In the genomic region with DNA sequence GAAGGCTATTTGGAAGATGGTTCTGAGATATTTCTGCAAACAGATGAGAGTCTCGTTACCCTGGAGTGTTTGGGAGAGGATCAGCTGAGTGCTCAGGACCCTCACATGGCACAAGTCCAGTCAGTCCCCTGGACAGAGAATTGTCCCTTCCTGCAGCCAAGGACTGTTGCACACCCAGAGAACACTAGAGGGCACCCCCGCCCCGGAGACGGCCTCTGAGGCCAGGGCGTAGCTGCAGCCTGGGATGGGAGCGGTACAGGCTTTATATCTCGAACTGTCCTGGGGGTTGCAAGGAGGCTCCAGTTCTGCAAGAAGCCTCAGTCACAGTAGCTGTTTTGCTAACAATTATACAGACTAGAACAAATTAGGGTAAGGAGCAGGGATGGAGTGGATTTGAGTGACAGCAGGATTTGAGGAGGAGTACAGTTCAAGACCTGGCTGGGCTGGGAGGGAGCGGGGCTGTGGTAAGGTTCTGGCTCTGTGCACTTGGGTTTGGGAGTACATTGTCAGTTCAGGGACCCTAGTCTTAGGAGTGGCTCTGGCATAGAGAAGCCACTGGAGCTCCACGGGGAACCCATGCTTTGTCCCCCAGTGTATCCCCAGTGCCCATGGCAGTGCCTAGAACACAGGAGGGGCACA, we compare ENCODE assay signal across 1 cellular context.
TF ChIP-seq lines count a peak whose summit lies in the region.

No MANE protein-coding gene starts in this region.

TF ChIP-seq in GM23338, 12 proteins besides CTCF, POLR2A, EP300 and RAD21:
- TF ChIP-seq, protein P1, sequence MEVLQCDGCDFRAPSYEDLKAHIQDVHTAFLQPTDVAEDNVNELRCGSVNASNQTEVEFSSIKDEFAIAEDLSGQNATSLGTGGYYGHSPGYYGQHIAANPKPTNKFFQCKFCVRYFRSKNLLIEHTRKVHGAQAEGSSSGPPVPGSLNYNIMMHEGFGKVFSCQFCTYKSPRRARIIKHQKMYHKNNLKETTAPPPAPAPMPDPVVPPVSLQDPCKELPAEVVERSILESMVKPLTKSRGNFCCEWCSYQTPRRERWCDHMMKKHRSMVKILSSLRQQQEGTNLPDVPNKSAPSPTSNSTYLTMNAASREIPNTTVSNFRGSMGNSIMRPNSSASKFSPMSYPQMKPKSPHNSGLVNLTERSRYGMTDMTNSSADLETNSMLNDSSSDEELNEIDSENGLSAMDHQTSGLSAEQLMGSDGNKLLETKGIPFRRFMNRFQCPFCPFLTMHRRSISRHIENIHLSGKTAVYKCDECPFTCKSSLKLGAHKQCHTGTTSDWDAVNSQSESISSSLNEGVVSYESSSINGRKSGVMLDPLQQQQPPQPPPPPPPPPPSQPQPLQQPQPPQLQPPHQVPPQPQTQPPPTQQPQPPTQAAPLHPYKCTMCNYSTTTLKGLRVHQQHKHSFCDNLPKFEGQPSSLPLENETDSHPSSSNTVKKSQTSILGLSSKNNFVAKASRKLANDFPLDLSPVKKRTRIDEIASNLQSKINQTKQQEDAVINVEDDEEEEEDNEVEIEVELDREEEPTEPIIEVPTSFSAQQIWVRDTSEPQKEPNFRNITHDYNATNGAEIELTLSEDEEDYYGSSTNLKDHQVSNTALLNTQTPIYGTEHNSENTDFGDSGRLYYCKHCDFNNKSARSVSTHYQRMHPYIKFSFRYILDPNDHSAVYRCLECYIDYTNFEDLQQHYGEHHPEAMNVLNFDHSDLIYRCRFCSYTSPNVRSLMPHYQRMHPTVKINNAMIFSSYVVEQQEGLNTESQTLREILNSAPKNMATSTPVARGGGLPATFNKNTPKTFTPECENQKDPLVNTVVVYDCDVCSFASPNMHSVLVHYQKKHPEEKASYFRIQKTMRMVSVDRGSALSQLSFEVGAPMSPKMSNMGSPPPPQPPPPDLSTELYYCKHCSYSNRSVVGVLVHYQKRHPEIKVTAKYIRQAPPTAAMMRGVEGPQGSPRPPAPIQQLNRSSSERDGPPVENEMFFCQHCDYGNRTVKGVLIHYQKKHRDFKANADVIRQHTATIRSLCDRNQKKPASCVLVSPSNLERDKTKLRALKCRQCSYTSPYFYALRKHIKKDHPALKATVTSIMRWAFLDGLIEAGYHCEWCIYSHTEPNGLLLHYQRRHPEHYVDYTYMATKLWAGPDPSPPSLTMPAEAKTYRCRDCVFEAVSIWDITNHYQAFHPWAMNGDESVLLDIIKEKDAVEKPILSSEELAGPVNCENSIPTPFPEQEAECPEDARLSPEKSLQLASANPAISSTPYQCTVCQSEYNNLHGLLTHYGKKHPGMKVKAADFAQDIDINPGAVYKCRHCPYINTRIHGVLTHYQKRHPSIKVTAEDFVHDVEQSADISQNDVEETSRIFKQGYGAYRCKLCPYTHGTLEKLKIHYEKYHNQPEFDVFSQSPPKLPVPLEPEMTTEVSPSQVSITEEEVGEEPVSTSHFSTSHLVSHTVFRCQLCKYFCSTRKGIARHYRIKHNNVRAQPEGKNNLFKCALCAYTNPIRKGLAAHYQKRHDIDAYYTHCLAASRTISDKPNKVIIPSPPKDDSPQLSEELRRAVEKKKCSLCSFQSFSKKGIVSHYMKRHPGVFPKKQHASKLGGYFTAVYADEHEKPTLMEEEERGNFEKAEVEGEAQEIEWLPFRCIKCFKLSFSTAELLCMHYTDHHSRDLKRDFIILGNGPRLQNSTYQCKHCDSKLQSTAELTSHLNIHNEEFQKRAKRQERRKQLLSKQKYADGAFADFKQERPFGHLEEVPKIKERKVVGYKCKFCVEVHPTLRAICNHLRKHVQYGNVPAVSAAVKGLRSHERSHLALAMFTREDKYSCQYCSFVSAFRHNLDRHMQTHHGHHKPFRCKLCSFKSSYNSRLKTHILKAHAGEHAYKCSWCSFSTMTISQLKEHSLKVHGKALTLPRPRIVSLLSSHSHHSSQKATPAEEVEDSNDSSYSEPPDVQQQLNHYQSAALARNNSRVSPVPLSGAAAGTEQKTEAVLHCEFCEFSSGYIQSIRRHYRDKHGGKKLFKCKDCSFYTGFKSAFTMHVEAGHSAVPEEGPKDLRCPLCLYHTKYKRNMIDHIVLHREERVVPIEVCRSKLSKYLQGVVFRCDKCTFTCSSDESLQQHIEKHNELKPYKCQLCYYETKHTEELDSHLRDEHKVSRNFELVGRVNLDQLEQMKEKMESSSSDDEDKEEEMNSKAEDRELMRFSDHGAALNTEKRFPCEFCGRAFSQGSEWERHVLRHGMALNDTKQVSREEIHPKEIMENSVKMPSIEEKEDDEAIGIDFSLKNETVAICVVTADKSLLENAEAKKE (CRISPR knock-in tag; IDR thresholded peaks at IDR 0.05): no peak
- TF ChIP-seq, protein P2, sequence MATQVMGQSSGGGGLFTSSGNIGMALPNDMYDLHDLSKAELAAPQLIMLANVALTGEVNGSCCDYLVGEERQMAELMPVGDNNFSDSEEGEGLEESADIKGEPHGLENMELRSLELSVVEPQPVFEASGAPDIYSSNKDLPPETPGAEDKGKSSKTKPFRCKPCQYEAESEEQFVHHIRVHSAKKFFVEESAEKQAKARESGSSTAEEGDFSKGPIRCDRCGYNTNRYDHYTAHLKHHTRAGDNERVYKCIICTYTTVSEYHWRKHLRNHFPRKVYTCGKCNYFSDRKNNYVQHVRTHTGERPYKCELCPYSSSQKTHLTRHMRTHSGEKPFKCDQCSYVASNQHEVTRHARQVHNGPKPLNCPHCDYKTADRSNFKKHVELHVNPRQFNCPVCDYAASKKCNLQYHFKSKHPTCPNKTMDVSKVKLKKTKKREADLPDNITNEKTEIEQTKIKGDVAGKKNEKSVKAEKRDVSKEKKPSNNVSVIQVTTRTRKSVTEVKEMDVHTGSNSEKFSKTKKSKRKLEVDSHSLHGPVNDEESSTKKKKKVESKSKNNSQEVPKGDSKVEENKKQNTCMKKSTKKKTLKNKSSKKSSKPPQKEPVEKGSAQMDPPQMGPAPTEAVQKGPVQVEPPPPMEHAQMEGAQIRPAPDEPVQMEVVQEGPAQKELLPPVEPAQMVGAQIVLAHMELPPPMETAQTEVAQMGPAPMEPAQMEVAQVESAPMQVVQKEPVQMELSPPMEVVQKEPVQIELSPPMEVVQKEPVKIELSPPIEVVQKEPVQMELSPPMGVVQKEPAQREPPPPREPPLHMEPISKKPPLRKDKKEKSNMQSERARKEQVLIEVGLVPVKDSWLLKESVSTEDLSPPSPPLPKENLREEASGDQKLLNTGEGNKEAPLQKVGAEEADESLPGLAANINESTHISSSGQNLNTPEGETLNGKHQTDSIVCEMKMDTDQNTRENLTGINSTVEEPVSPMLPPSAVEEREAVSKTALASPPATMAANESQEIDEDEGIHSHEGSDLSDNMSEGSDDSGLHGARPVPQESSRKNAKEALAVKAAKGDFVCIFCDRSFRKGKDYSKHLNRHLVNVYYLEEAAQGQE (IDR thresholded peaks at IDR 0.05; ENCODE audit: unreplicated experiment): peak; percentile 50
- no peak for TF ChIP-seq NANOG (IDR thresholded peaks at IDR 0.05; ENCODE audit: borderline replicate concordance)
TF ChIP-seq in GM23338: peak in this region for 1.
